In the genomic region with DNA sequence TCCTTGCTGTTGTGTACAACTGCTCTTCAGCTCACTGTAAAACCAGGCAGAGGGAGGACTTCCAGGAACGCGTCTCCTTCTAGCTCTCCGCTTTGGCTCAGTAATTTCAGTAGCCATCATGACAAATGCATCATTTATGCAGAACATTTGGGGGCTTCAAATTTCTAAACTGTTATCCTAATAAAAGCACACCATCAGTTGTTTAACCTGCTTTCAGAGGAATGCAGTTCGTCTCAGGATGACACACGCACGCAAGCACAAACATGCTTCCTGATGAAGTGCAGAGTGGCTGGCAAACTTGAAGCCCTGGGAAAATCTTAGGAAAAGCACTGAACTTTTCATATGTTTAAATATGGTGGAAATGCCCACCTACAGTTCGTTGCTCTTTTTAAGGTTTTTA, we compare ENCODE assay signal across 17 cellular contexts. TPM values are rescaled to one million over a fixed set of nuclear protein-coding genes. Genes with fewer than 3 reads are reported as not detected.
DNase-seq lines count a peak whose midpoint lies in the region; ATAC-seq, FAIRE-seq and TF ChIP-seq lines count a peak whose summit lies in the region.
"Had no signal": no experiment of that assay in that cellular context is flagged by ENCODE, and none has a peak within 500 bp of the region (broad histone marks: within the 10 kb centered on the region; RNA-seq: fewer than 3 reads in every experiment).

No MANE protein-coding gene starts in this region.

- peak overlapping the region; percentile 61 for H3K9ac ChIP-seq in keratinocyte (ENCODE audit: control insufficient read depth, extremely low read depth, insufficient read depth, low read length)

- peaks cover 4% of the 10 kb centered on the region for H3K79me2 ChIP-seq in keratinocyte (ENCODE audit: control insufficient read depth, insufficient read depth, low read length)

- WGBS in suprapubic skin, result 72% methylated on average over 7 of the region's 7 CpGs

- dilution Hi-C loops in keratinocyte (cut with MboI; ENCODE audit: extremely low pct_ligation_motif_present, low sequenced_read_pairs), result no loop called here

- no peak for TF ChIP-seq CTCF in dorsolateral prefrontal cortex (IDR thresholded peaks at IDR 0.05 in 54 of 56, conservative IDR thresholded peaks at IDR 0.05 in 2 of 56; ENCODE audit: low read depth in 1 of 56, partially characterized antibody in 56 of 56)
- no peak for TF ChIP-seq CTCF in keratinocyte (optimal IDR thresholded peaks at IDR 0.05 in 1 of 3, IDR thresholded peaks at IDR 0.05 in 1 of 3, conservative IDR thresholded peaks at IDR 0.05 in 1 of 3; ENCODE audit: extremely low read depth in 1 of 3, insufficient read depth in 2 of 3, low read length in 3 of 3)
- TF ChIP-seq CTCF in suprapubic skin (IDR thresholded peaks at IDR 0.05), result no peak

- peaks cover under 1% of the 10 kb centered on the region for H3K9me1 ChIP-seq in keratinocyte (ENCODE audit: control insufficient read depth, extremely low read depth, insufficient read depth, low read length)

- DNase-seq in HPDE6-E6E7 (ENCODE audit: extremely low spot score) (peak; percentile 77), dorsolateral prefrontal cortex (no peak), keratinocyte (ENCODE audit: low read depth, low spot score) (no peak), suprapubic skin (ENCODE audit: low spot score in 2 of 2) (peak in 1 of 2 donors; percentile 27), NCI-H187 (lab: John Stamatoyannopoulos, UW) (no peak), SK-N-DZ (ENCODE audit: low spot score) (no peak), left ventricle myocardium superior (no peak)
- DNase-seq: C1 segment of cervical spinal cord; CD8-positive, alpha-beta memory T cell; DMS79; NCI-H1417; NCI-H187 treated with DMSO at 0.1 percent for 48 hours; NCI-H345; NCI-H526; PC-3 had no signal

- no peak for ATAC-seq in left ventricle myocardium superior
- ATAC-seq: K562 had no signal

- FAIRE-seq in keratinocyte (lab: Jason Lieb, UNC), result peak; percentile 95
- FAIRE-seq: K562 had no signal

- no peaks in the 10 kb centered on the region for H3K36me3 ChIP-seq in keratinocyte (ENCODE audit: control insufficient read depth in 2 of 2, extremely low read depth in 1 of 2, insufficient read depth in 2 of 2, low read length in 2 of 2)
- H3K36me3 ChIP-seq in suprapubic skin, result no peaks in the 10 kb centered on the region
- H3K36me3 ChIP-seq: HAP-1 had no signal

- no peaks in the 10 kb centered on the region for H4K20me1 ChIP-seq in keratinocyte (ENCODE audit: control insufficient read depth, extremely low read depth, insufficient read depth, low read length)

- H2AFZ ChIP-seq in keratinocyte (ENCODE audit: control insufficient read depth, low read length), result peak overlapping the region; percentile 76

- H3K27me3 ChIP-seq in dorsolateral prefrontal cortex, result no peaks in the 10 kb centered on the region
- H3K27me3 ChIP-seq in keratinocyte (ENCODE audit: control insufficient read depth, extremely low read depth, insufficient read depth, low read length), result no peaks in the 10 kb centered on the region
- no peaks in the 10 kb centered on the region for H3K27me3 ChIP-seq in suprapubic skin

- intact Hi-C loops in dorsolateral prefrontal cortex (cut with DNase I), result no loop called here
- intact Hi-C loops in left ventricle myocardium superior (cut with micrococcal nuclease), result no loop called here

- no peak for TF ChIP-seq POLR2A in suprapubic skin (IDR thresholded peaks at IDR 0.05)

- no peak overlapping the region for H3K4me3 ChIP-seq in dorsolateral prefrontal cortex
- H3K4me3 ChIP-seq in keratinocyte (ENCODE audit: control insufficient read depth in 2 of 3, extremely low read depth in 1 of 3, insufficient read depth in 2 of 3, low read depth in 1 of 3, low read length in 3 of 3), result peak overlapping the region in 2 of 3 experiments; percentile 51 to 58
- no peak overlapping the region for H3K4me3 ChIP-seq in suprapubic skin
- H3K4me3 ChIP-seq: HAP-1, K562 had no signal

- H3K9me3 ChIP-seq in keratinocyte (ENCODE audit: control insufficient read depth, low read depth, low read length) (no peaks in the 10 kb centered on the region), suprapubic skin (no peaks in the 10 kb centered on the region)
- H3K9me3 ChIP-seq: HAP-1 had no signal

- H3K4me1 ChIP-seq in keratinocyte (ENCODE audit: control insufficient read depth, extremely low read depth, insufficient read depth, low read length) (peaks cover 38% of the 10 kb centered on the region), suprapubic skin (peaks cover 49% of the 10 kb centered on the region)

- H3K4me2 ChIP-seq in keratinocyte (ENCODE audit: control insufficient read depth, extremely low read depth, insufficient read depth, low read depth, low read length), result peak overlapping the region; percentile 96

- H3K27ac ChIP-seq in dorsolateral prefrontal cortex, result peak overlapping the region in 32 of 59 donors; percentile 1 to 62 (median 34)
- H3K27ac ChIP-seq in keratinocyte (ENCODE audit: control insufficient read depth, insufficient read depth, low read length), result peak overlapping the region; percentile 93
- H3K27ac ChIP-seq in suprapubic skin, result peak overlapping the region; percentile 84

- TF ChIP-seq EP300 in suprapubic skin (IDR thresholded peaks at IDR 0.05), result no peak

RNA-seq across cellular contexts. Expression of a gene that starts 24.4 kb away (rescaled TPM):
- total RNA-seq in dorsolateral prefrontal cortex (100 to 1,000 TPM in 1 of 120 experiments, 10 to 100 TPM in 119; 36.4 to 160 (median 55.7) TPM), suprapubic skin (10 to 100 TPM; 38.2 to 59.8 (median 48.1) TPM), left ventricle myocardium superior (7.1 TPM)
- 3.2 to 7.5 TPM (median 4.3 TPM) in 3 replicates for polyA plus RNA-seq in keratinocyte
- 6.9 TPM for polyA plus RNA-seq in keratinocyte (2011; ENCODE audit: low read depth)
- polyA plus RNA-seq in keratinocyte (2011; cell fraction: cytosol; rRNA removed), result 6.1 and 9.0 TPM in 2 replicates
- 21.3 and 28.8 TPM in 2 replicates for polyA plus RNA-seq in keratinocyte (2011; cell fraction: nucleus; rRNA removed)
- 7.4 and 15.4 TPM in 2 replicates for polyA plus RNA-seq in keratinocyte (2012; ENCODE audit: low replicate concordance)
- polyA minus RNA-seq in keratinocyte, result 20.6 to 28.2 TPM (median 22.4 TPM) in 3 replicates
- polyA minus RNA-seq in keratinocyte (2011; cell fraction: cytosol; rRNA and poly(A)+ RNA removed), result 18.4 TPM
- 28.7 and 47.2 TPM in 2 replicates for polyA minus RNA-seq in keratinocyte (2011; cell fraction: nucleus; rRNA and poly(A)+ RNA removed)
- polyA plus RNA-seq in SK-N-DZ (2014; cell fraction: cytosol; rRNA removed), result 0.01 TPM in 1 of 2 replicates, not detected in the other
- polyA plus RNA-seq in SK-N-DZ (2014; cell fraction: nucleus; rRNA removed), result not detected in 2 replicates

Comparison
In these comparisons a context has a peak if more than half of its experiments do, and no peak if none do; other contexts are left out.
1. H3K27ac ChIP-seq: peak in every context shown above with its lines; median percentile 93 in keratinocyte; 84 in suprapubic skin; 34 in dorsolateral prefrontal cortex.
2. H3K4me3 ChIP-seq: peak in keratinocyte (2 of 3); none in dorsolateral prefrontal cortex (0 of 59) and suprapubic skin (single experiment).